1 cellular context compared by ENCODE assay signal in genomic region chr4:153002110-153002509, GRCh38.
TF ChIP-seq lines count a peak whose summit lies in the region.

No MANE protein-coding gene starts in this region.

TF ChIP-seq in WTC11, 78 proteins besides CTCF, POLR2A, EP300 and RAD21 (continued from another document):
- TF ChIP-seq ERG (CRISPR knock-in tag; IDR thresholded peaks at IDR 0.05) (no peak), MAX (CRISPR knock-in tag; IDR thresholded peaks at IDR 0.05) (no peak)
